In the genomic region with DNA sequence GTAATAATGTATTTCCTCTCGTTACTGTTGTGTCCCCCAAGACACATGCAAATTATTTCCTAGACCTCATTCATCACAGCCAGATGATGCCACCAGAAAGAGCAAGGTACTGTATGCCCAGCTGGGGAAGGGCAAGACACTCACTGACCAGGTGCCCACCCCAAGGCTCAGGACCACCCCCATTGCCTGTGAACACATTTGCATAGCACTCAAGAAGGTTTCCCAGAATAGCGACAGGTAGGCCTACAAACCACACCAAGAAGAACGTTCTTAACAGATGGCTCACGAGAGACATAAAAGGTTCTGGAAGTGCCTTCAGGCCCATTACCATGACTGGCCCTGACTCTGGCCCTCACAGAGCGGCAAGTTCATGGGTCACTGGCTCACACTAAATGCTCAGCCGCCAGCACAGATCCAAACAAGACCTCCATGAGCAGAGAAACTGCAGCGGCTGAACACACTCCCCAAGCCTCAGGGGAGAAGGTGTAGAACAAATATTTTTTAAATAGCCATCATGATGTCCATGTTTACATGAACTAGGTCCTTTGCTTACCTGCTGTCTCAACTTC, we compare ENCODE assay signal across 27 cellular contexts.
"Had no signal": no experiment of that assay in that cellular context is flagged by ENCODE, and none has a peak within 500 bp of the region (broad histone marks: within the 10 kb centered on the region; RNA-seq: fewer than 3 reads in every experiment).

No MANE protein-coding gene starts in this region.

- H3K27ac ChIP-seq: brain microvascular endothelial cell, esophagus muscularis mucosa, left ventricle myocardium inferior, neutrophil, ovary, sigmoid colon, stomach, thyroid gland, upper lobe of right lung had no signal

- ATAC-seq: stimulated activated effector memory CD8-positive, alpha-beta T cell treated with anti-CD3 and anti-CD28 coated beads, Interleukin-12 subunit alpha, Interleukin-12 subunit beta, amount 100 ng/mL, for 72 hours; upper lobe of right lung had no signal

- H3K9me3 ChIP-seq: esophagus muscularis mucosa, left ventricle myocardium inferior, neutrophil, ovary, sigmoid colon, stomach, thyroid gland, upper lobe of right lung had no signal

- H3K4me3 Mint-ChIP-seq: activated naive CD8-positive, alpha-beta T cell; endodermal cell; mesothelial cell of epicardium; naive B cell; nephron progenitor cell; stimulated activated effector memory CD8-positive, alpha-beta T cell treated with anti-CD3 and anti-CD28 coated beads, Interleukin-12 subunit alpha, Interleukin-12 subunit beta, amount 100 ng/mL, for 72 hours; T-helper 2 cell treated with Interferon-gamma antibody and Interleukin-4, amounts not matched to agents 5 μg/mL and 100 μg/mL, for 36 hours had no signal

- H3K27ac Mint-ChIP-seq: activated naive CD8-positive, alpha-beta T cell; endodermal cell; mesothelial cell of epicardium; T-helper 2 cell treated with Interferon-gamma antibody and Interleukin-4, amounts not matched to agents 5 μg/mL and 100 μg/mL, for 36 hours had no signal

- H3K36me3 ChIP-seq: ovary had no signal

- H3K27me3 Mint-ChIP-seq: activated naive CD8-positive, alpha-beta T cell; naive B cell; progenitor cell of endocrine pancreas had no signal

- DNase-seq: activated CD4-positive, alpha-beta T cell treated with anti-CD3 and anti-CD28 coated beads for 4 hours; activated CD4-positive, alpha-beta T cell treated with anti-CD3 and anti-CD28 coated beads, Interleukin-2, amount 50 U/mL, for 48 hours; activated CD4-positive, CD25-positive, alpha-beta regulatory T cell; activated CD8-positive, alpha-beta memory T cell treated with anti-CD3 and anti-CD28 coated beads for 24 hours; activated effector memory CD4-positive, alpha-beta T cell treated with Interleukin-2 at 50 U/mL for 16 hours; activated naive CD4-positive, alpha-beta T cell treated with Interleukin-2 at 50 U/mL for 16 hours; brain microvascular endothelial cell; caudate nucleus; endodermal cell; foreskin melanocyte; left ventricle myocardium inferior; naive B cell; nephron progenitor cell; ovary; sigmoid colon; small intestine; stimulated activated CD4-positive, alpha-beta T cell treated with anti-CD3 and anti-CD28 coated beads, Interleukin-4, amount 100 ng/mL, for 24 hours; stomach; thyroid gland; upper lobe of right lung had no signal

- H3K9me3 Mint-ChIP-seq: endodermal cell; mesothelial cell of epicardium; nephron progenitor cell; stimulated activated effector memory CD8-positive, alpha-beta T cell treated with anti-CD3 and anti-CD28 coated beads, Interleukin-12 subunit alpha, Interleukin-12 subunit beta, amount 100 ng/mL, for 72 hours; T-helper 2 cell treated with Interferon-gamma antibody and Interleukin-4, amounts not matched to agents 5 μg/mL and 100 μg/mL, for 36 hours had no signal

- H3K27me3 ChIP-seq: brain microvascular endothelial cell, esophagus muscularis mucosa, neutrophil, ovary, sigmoid colon, stomach, thyroid gland, upper lobe of right lung had no signal

- H3K4me1 Mint-ChIP-seq: endodermal cell, mesothelial cell of epicardium, nephron progenitor cell had no signal

- H3K4me1 ChIP-seq: left ventricle myocardium inferior, sigmoid colon, stomach, thyroid gland, upper lobe of right lung had no signal

- H3K4me3 ChIP-seq: esophagus muscularis mucosa, left ventricle myocardium inferior, ovary, sigmoid colon, stomach, thyroid gland, upper lobe of right lung had no signal
